In the genomic region with DNA sequence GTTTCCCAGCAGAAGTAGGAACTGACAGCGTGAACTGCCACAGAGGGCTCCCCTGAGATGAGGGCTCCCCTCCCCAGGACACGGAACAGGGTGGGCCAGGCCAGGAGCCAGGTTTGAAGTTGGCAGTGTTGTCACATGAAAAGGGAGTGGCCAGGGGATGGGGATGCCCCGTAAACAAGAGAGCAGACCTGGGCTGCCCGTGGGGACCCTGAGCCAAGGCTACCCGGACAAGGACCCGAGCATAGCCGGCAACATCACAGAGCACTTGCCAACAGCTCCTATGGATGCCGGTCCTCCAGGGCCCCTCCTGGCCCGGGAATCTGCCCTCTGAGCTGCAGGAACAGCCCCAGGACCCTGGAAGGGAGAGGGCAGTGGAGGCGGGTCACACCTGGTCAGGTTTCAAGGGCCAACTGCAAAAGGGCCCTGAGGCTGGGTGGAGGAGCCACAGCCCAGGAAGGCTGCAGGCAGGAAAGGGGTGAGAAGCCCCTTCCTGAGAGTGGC, we compare ENCODE assay signal across 21 cellular contexts.
"Had no signal": no experiment of that assay in that cellular context is flagged by ENCODE, and none has a peak within 500 bp of the region (broad histone marks: within the 10 kb centered on the region; RNA-seq: fewer than 3 reads in every experiment).

No MANE protein-coding gene starts in this region.

- H3K9me3 Mint-ChIP-seq: activated CD4-positive, alpha-beta memory T cell treated with anti-CD3 and anti-CD28 coated beads, Interleukin-2, amount 10 ng/mL, durations not matched to agents 7 days and 5 days; activated T-cell treated with anti-CD3 and anti-CD28 coated beads, Interleukin-2, amount 50 U/mL, for 72 hours had no signal

- H3K27me3 Mint-ChIP-seq: activated CD4-positive, alpha-beta memory T cell treated with anti-CD3 and anti-CD28 coated beads, Interleukin-2, amount 10 ng/mL, durations not matched to agents 7 days and 5 days; activated CD8-positive, alpha-beta memory T cell treated with anti-CD3 and anti-CD28 coated beads, Interleukin-2, amount 10 ng/mL, durations not matched to agents 7 days and 5 days had no signal

- H3K27me3 ChIP-seq: upper lobe of left lung had no signal

- H3K36me3 ChIP-seq: prostate gland, upper lobe of left lung had no signal

- H3K4me3 ChIP-seq: prostate gland, upper lobe of left lung had no signal

- H3K9me3 ChIP-seq: prostate gland, upper lobe of left lung had no signal

- H3K27ac ChIP-seq: prostate gland, upper lobe of left lung had no signal

- H3K4me3 Mint-ChIP-seq: activated CD4-positive, alpha-beta memory T cell treated with anti-CD3 and anti-CD28 coated beads, Interleukin-2, amount 10 ng/mL, durations not matched to agents 7 days and 5 days; activated CD4-positive, alpha-beta T cell treated with anti-CD3 and anti-CD28 coated beads for 36 hours; activated CD8-positive, alpha-beta memory T cell treated with anti-CD3 and anti-CD28 coated beads, Interleukin-2, amount 10 ng/mL, durations not matched to agents 7 days and 5 days; activated naive CD8-positive, alpha-beta T cell; activated T-cell treated with anti-CD3 and anti-CD28 coated beads, Interleukin-2, amount 50 U/mL, for 72 hours; nephron progenitor cell; stimulated activated naive CD8-positive, alpha-beta T cell treated with anti-CD3 and anti-CD28 coated beads, Interleukin-15, amount 100 ng/mL, for 72 hours; WTC11 had no signal

- DNase-seq: activated CD4-positive, alpha-beta memory T cell treated with anti-CD3 and anti-CD28 coated beads, Interleukin-2, amount 10 ng/mL, durations not matched to agents 7 days and 5 days; activated CD4-positive, alpha-beta T cell treated with anti-CD3 and anti-CD28 coated beads for 36 hours; activated CD8-positive, alpha-beta memory T cell treated with anti-CD3 and anti-CD28 coated beads, Interleukin-2, amount 10 ng/mL, durations not matched to agents 7 days and 5 days; activated gamma-delta T cell treated with Interleukin-2 at 50 U/mL for 16 hours; activated T-cell treated with anti-CD3 and anti-CD28 coated beads, Interleukin-2, amount 50 U/mL, for 72 hours; amniotic stem cell; erythroblast; foreskin melanocyte; hypothalamus; left colon; mammary epithelial cell; nephron progenitor cell; occipital lobe; right cardiac atrium; small intestine; stimulated activated CD4-positive, alpha-beta T cell treated with anti-CD3 and anti-CD28 coated beads, Interleukin-4, amount 100 ng/mL, for 1 hour; stimulated activated naive CD8-positive, alpha-beta T cell treated with anti-CD3 and anti-CD28 coated beads, Interleukin-15, amount 100 ng/mL, for 72 hours had no signal

- H3K36me3 Mint-ChIP-seq: activated CD8-positive, alpha-beta memory T cell treated with anti-CD3 and anti-CD28 coated beads, Interleukin-2, amount 10 ng/mL, durations not matched to agents 7 days and 5 days; activated naive CD8-positive, alpha-beta T cell; WTC11 had no signal

- H3K4me1 Mint-ChIP-seq: activated CD4-positive, alpha-beta memory T cell treated with anti-CD3 and anti-CD28 coated beads, Interleukin-2, amount 10 ng/mL, durations not matched to agents 7 days and 5 days; activated CD4-positive, alpha-beta T cell treated with anti-CD3 and anti-CD28 coated beads for 36 hours; activated CD8-positive, alpha-beta memory T cell treated with anti-CD3 and anti-CD28 coated beads, Interleukin-2, amount 10 ng/mL, durations not matched to agents 7 days and 5 days; stimulated activated naive CD8-positive, alpha-beta T cell treated with anti-CD3 and anti-CD28 coated beads, Interleukin-15, amount 100 ng/mL, for 72 hours had no signal

- ATAC-seq: activated CD4-positive, alpha-beta T cell treated with anti-CD3 and anti-CD28 coated beads for 36 hours; activated CD8-positive, alpha-beta memory T cell treated with anti-CD3 and anti-CD28 coated beads, Interleukin-2, amount 10 ng/mL, durations not matched to agents 7 days and 5 days; activated T-cell treated with anti-CD3 and anti-CD28 coated beads, Interleukin-2, amount 50 U/mL, for 72 hours; left colon; right cardiac atrium; stimulated activated naive CD8-positive, alpha-beta T cell treated with anti-CD3 and anti-CD28 coated beads, Interleukin-15, amount 100 ng/mL, for 72 hours; WTC11 had no signal

- H3K4me1 ChIP-seq: prostate gland, upper lobe of left lung had no signal

- H3K27ac Mint-ChIP-seq: activated CD4-positive, alpha-beta memory T cell treated with anti-CD3 and anti-CD28 coated beads, Interleukin-2, amount 10 ng/mL, durations not matched to agents 7 days and 5 days; activated CD4-positive, alpha-beta T cell treated with anti-CD3 and anti-CD28 coated beads for 36 hours; activated CD8-positive, alpha-beta memory T cell treated with anti-CD3 and anti-CD28 coated beads, Interleukin-2, amount 10 ng/mL, durations not matched to agents 7 days and 5 days; activated naive CD8-positive, alpha-beta T cell; activated T-cell treated with anti-CD3 and anti-CD28 coated beads, Interleukin-2, amount 50 U/mL, for 72 hours; nephron progenitor cell; stimulated activated naive CD8-positive, alpha-beta T cell treated with anti-CD3 and anti-CD28 coated beads, Interleukin-15, amount 100 ng/mL, for 72 hours; WTC11 had no signal
